ENCODE assay signal across 1 cellular context in genomic region chr18:3014501-3015202, GRCh38.
TF ChIP-seq lines count a peak whose summit lies in the region.

No MANE protein-coding gene starts in this region.

TF ChIP-seq in K562, 482 proteins besides CTCF, POLR2A, EP300 and RAD21 (continued from another document):
- TF ChIP-seq, protein P1, sequence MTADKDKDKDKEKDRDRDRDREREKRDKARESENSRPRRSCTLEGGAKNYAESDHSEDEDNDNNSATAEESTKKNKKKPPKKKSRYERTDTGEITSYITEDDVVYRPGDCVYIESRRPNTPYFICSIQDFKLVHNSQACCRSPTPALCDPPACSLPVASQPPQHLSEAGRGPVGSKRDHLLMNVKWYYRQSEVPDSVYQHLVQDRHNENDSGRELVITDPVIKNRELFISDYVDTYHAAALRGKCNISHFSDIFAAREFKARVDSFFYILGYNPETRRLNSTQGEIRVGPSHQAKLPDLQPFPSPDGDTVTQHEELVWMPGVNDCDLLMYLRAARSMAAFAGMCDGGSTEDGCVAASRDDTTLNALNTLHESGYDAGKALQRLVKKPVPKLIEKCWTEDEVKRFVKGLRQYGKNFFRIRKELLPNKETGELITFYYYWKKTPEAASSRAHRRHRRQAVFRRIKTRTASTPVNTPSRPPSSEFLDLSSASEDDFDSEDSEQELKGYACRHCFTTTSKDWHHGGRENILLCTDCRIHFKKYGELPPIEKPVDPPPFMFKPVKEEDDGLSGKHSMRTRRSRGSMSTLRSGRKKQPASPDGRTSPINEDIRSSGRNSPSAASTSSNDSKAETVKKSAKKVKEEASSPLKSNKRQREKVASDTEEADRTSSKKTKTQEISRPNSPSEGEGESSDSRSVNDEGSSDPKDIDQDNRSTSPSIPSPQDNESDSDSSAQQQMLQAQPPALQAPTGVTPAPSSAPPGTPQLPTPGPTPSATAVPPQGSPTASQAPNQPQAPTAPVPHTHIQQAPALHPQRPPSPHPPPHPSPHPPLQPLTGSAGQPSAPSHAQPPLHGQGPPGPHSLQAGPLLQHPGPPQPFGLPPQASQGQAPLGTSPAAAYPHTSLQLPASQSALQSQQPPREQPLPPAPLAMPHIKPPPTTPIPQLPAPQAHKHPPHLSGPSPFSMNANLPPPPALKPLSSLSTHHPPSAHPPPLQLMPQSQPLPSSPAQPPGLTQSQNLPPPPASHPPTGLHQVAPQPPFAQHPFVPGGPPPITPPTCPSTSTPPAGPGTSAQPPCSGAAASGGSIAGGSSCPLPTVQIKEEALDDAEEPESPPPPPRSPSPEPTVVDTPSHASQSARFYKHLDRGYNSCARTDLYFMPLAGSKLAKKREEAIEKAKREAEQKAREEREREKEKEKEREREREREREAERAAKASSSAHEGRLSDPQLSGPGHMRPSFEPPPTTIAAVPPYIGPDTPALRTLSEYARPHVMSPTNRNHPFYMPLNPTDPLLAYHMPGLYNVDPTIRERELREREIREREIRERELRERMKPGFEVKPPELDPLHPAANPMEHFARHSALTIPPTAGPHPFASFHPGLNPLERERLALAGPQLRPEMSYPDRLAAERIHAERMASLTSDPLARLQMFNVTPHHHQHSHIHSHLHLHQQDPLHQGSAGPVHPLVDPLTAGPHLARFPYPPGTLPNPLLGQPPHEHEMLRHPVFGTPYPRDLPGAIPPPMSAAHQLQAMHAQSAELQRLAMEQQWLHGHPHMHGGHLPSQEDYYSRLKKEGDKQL (CRISPR knock-in tag; IDR thresholded peaks at IDR 0.05; ENCODE audit: borderline replicate concordance): 0 out of 2 replicates have a peak, but pooled peaks have one; percentile 32
- no peak for TF ChIP-seq CREBBP (IDR thresholded peaks at IDR 0.05; ENCODE audit: low read depth, low read length)
- peak; percentile 55; the same call in 1 of the 2 replicates for TF ChIP-seq BACH1 (tag; IDR thresholded peaks at IDR 0.05)
- TF ChIP-seq, protein P2, sequence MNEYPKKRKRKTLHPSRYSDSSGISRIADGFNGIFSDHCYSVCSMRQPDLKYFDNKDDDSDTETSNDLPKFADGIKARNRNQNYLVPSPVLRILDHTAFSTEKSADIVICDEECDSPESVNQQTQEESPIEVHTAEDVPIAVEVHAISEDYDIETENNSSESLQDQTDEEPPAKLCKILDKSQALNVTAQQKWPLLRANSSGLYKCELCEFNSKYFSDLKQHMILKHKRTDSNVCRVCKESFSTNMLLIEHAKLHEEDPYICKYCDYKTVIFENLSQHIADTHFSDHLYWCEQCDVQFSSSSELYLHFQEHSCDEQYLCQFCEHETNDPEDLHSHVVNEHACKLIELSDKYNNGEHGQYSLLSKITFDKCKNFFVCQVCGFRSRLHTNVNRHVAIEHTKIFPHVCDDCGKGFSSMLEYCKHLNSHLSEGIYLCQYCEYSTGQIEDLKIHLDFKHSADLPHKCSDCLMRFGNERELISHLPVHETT (CRISPR knock-in tag; conservative IDR thresholded peaks at IDR 0.05 in 1 of 2, IDR thresholded peaks at IDR 0.05 in 1 of 2): peak in 1 of 2 experiments; percentile 41; a peak in 1 of 4 replicates
- TF ChIP-seq TCF7L2 (IDR thresholded peaks at IDR 0.05; ENCODE audit: low read depth, low read length): no peak
- no peak for TF ChIP-seq PHF8 (IDR thresholded peaks at IDR 0.05; ENCODE audit: borderline replicate concordance, low read length)
- no peak for TF ChIP-seq TOE1 (IDR thresholded peaks at IDR 0.05; ENCODE audit: borderline replicate concordance)
- TF ChIP-seq TOE1 (CRISPR knock-in tag; IDR thresholded peaks at IDR 0.05; ENCODE audit: borderline replicate concordance, low read depth): no peak
- no peak for TF ChIP-seq ATF1 (CRISPR knock-in tag; IDR thresholded peaks at IDR 0.05)
- TF ChIP-seq ATF1 (tag; IDR thresholded peaks at IDR 0.05): 0 out of 2 replicates have a peak, but pooled peaks have one; percentile 7
- TF ChIP-seq, protein P3, sequence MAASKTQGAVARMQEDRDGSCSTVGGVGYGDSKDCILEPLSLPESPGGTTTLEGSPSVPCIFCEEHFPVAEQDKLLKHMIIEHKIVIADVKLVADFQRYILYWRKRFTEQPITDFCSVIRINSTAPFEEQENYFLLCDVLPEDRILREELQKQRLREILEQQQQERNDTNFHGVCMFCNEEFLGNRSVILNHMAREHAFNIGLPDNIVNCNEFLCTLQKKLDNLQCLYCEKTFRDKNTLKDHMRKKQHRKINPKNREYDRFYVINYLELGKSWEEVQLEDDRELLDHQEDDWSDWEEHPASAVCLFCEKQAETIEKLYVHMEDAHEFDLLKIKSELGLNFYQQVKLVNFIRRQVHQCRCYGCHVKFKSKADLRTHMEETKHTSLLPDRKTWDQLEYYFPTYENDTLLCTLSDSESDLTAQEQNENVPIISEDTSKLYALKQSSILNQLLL (CRISPR knock-in tag; IDR thresholded peaks at IDR 0.05; ENCODE audit: borderline replicate concordance): peak; percentile 68; the same call in 1 of the 2 replicates
- TF ChIP-seq ZNF584 (CRISPR knock-in tag; IDR thresholded peaks at IDR 0.05; ENCODE audit: low read depth): 0 out of 2 replicates have a peak, but pooled peaks have one; percentile 10
- no peak for TF ChIP-seq KLF13 (tag; IDR thresholded peaks at IDR 0.05; ENCODE audit: borderline replicate concordance, low read depth)
- no peak for TF ChIP-seq NFIC (IDR thresholded peaks at IDR 0.05)
- TF ChIP-seq, protein P4, sequence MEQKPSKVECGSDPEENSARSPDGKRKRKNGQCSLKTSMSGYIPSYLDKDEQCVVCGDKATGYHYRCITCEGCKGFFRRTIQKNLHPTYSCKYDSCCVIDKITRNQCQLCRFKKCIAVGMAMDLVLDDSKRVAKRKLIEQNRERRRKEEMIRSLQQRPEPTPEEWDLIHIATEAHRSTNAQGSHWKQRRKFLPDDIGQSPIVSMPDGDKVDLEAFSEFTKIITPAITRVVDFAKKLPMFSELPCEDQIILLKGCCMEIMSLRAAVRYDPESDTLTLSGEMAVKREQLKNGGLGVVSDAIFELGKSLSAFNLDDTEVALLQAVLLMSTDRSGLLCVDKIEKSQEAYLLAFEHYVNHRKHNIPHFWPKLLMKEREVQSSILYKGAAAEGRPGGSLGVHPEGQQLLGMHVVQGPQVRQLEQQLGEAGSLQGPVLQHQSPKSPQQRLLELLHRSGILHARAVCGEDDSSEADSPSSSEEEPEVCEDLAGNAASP (IDR thresholded peaks at IDR 0.05): no peak
- TF ChIP-seq CAMTA2 (CRISPR knock-in tag; conservative IDR thresholded peaks at IDR 0.05): no peak
